Comparison of ENCODE assay signal across 15 cellular contexts in the genomic region with DNA sequence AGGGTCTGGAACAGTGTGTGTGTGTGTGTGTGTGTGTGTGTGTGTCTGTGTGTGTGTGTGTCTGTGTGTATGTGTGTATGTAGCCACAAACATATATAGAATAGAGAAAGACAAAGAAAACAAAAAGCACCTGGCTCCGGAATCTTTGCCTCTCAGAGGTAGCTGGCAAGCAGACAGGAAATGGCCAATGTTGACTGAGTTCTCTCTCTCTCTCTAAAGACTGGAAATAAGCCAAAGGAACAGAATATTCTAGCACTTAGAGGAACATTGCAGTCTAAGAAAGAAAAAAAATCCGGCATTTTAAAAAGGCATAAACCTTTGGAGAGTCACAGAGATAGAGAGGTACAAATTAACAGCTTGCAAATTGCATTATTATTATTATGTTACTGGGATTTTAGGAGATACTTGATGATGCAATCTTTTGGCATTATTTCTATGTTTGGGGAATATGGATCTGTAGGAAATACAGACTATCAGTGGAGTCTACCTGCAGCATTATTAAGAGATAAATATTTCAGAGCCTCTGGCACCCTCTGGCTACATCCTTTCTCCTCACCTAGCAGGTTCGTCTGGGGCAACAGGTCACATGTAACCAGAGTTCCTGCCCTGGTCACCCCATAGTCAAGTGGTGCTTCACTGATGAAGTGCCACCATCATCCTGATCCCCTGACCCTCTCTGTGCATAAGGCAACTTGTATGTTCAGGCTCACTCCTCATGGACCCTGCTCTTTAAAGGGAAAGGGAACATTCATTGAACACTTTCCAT.
DNase-seq lines count a peak whose midpoint lies in the region; ATAC-seq and TF ChIP-seq lines count a peak whose summit lies in the region.
"Had no signal": no experiment of that assay in that cellular context is flagged by ENCODE, and none has a peak within 500 bp of the region (broad histone marks: within the 10 kb centered on the region; RNA-seq: fewer than 3 reads in every experiment).

No MANE protein-coding gene starts in this region.

- ATAC-seq in stimulated activated naive CD8-positive, alpha-beta T cell treated with anti-CD3 and anti-CD28 coated beads, Interleukin-15, amount 100 ng/mL, for 72 hours, result no peak
- ATAC-seq in stimulated activated naive CD8-positive, alpha-beta T cell treated with anti-CD3 and anti-CD28 coated beads, Interleukin-15, Interleukin-2, amounts not matched to agents 100 U/mL and 50 U/mL, for 24 hours, result no peak
- no peak for ATAC-seq in activated CD8-positive, alpha-beta T cell treated with anti-CD3 and anti-CD28 coated beads, Interleukin-2, amount 10 ng/mL, durations not matched to agents 7 days and 5 days
- ATAC-seq in effector memory CD8-positive, alpha-beta T cell (replicated peaks), result no peak
- ATAC-seq: activated T-helper 17 cell treated with anti-CD3 and anti-CD28 coated beads, Interleukin-2, amount 50 U/mL, for 72 hours had no signal

- POLR2A ChIA-PET in activated CD8-positive, alpha-beta T cell treated with anti-CD3 and anti-CD28 coated beads, Interleukin-2, amount 10 ng/mL, durations not matched to agents 7 days and 5 days (lab: Charles Lee), result no interaction called here

- no peak for TF ChIP-seq POLR2A in uterus (IDR thresholded peaks at IDR 0.05)

- CTCF ChIA-PET in activated CD8-positive, alpha-beta T cell treated with anti-CD3 and anti-CD28 coated beads, Interleukin-2, amount 10 ng/mL, durations not matched to agents 7 days and 5 days (lab: Charles Lee), result interaction anchor here (1.3 kb wide), 1 partner anchor 443 kb away, joined by 4 read pairs; no protein-coding TSS in a partner anchor

- H3K4me1 Mint-ChIP-seq in stimulated activated naive CD8-positive, alpha-beta T cell treated with anti-CD3 and anti-CD28 coated beads, Interleukin-15, amount 100 ng/mL, for 72 hours, result peaks cover 10% of the 10 kb centered on the region
- H3K4me1 Mint-ChIP-seq in activated CD8-positive, alpha-beta T cell treated with anti-CD3 and anti-CD28 coated beads, Interleukin-2, amount 10 ng/mL, durations not matched to agents 7 days and 5 days (ENCODE audit: low read depth), result peaks cover 18% of the 10 kb centered on the region
- H3K4me1 Mint-ChIP-seq in effector memory CD8-positive, alpha-beta T cell (ENCODE audit: low read depth in 2 of 2), result no peaks in the 10 kb centered on the region
- peaks cover 16 to 24% of the 10 kb centered on the region in 2 donors for H3K4me1 Mint-ChIP-seq in immature natural killer cell

- TF ChIP-seq CTCF in uterus (IDR thresholded peaks at IDR 0.05), result no peak

- intact Hi-C loops in uterus (cut with DNase I; ENCODE audit: low total_unique reads), result no loop called here

- no peaks in the 10 kb centered on the region for H3K27me3 ChIP-seq in uterus

- no peaks in the 10 kb centered on the region for H3K36me3 Mint-ChIP-seq in activated CD8-positive, alpha-beta T cell treated with anti-CD3 and anti-CD28 coated beads, Interleukin-2, amount 10 ng/mL, durations not matched to agents 7 days and 5 days (ENCODE audit: low read depth)
- no peaks in the 10 kb centered on the region for H3K36me3 Mint-ChIP-seq in effector memory CD8-positive, alpha-beta T cell (ENCODE audit: insufficient read depth)
- peaks cover 0 to 4% (median 0%) of the 10 kb centered on the region in 3 donors for H3K36me3 Mint-ChIP-seq in immature natural killer cell

- H3K9me3 Mint-ChIP-seq in stimulated activated naive CD8-positive, alpha-beta T cell treated with anti-CD3 and anti-CD28 coated beads, Interleukin-15, amount 100 ng/mL, for 72 hours, result peaks cover 0 to 3% of the 10 kb centered on the region in 2 donors
- no peaks in the 10 kb centered on the region for H3K9me3 Mint-ChIP-seq in activated CD8-positive, alpha-beta T cell treated with anti-CD3 and anti-CD28 coated beads, Interleukin-2, amount 10 ng/mL, durations not matched to agents 7 days and 5 days (ENCODE audit: insufficient read depth)
- peaks cover 0 to 3% of the 10 kb centered on the region in 2 donors for H3K9me3 Mint-ChIP-seq in effector memory CD8-positive, alpha-beta T cell
- H3K9me3 Mint-ChIP-seq in immature natural killer cell, result peaks cover 0 to 2% (median 0%) of the 10 kb centered on the region in 6 donors
- H3K9me3 Mint-ChIP-seq: activated T-helper 17 cell treated with anti-CD3 and anti-CD28 coated beads, Interleukin-2, amount 50 U/mL, for 72 hours had no signal

- no peak overlapping the region for H3K4me3 ChIP-seq in uterus

- no peak overlapping the region for H3K4me3 Mint-ChIP-seq in stimulated activated naive CD8-positive, alpha-beta T cell treated with anti-CD3 and anti-CD28 coated beads, Interleukin-15, amount 100 ng/mL, for 72 hours
- H3K4me3 Mint-ChIP-seq in activated CD8-positive, alpha-beta T cell treated with anti-CD3 and anti-CD28 coated beads, Interleukin-2, amount 10 ng/mL, durations not matched to agents 7 days and 5 days, result no peak overlapping the region
- H3K4me3 Mint-ChIP-seq in effector memory CD8-positive, alpha-beta T cell, result no peak overlapping the region
- no peak overlapping the region for H3K4me3 Mint-ChIP-seq in immature natural killer cell
- H3K4me3 Mint-ChIP-seq: activated T-helper 17 cell treated with anti-CD3 and anti-CD28 coated beads, Interleukin-2, amount 50 U/mL, for 72 hours had no signal

- H3K27ac Mint-ChIP-seq in stimulated activated naive CD8-positive, alpha-beta T cell treated with anti-CD3 and anti-CD28 coated beads, Interleukin-15, amount 100 ng/mL, for 72 hours, result peak overlapping the region; percentile 22 to 56
- no peak overlapping the region for H3K27ac Mint-ChIP-seq in activated CD8-positive, alpha-beta T cell treated with anti-CD3 and anti-CD28 coated beads, Interleukin-2, amount 10 ng/mL, durations not matched to agents 7 days and 5 days
- no peak overlapping the region for H3K27ac Mint-ChIP-seq in effector memory CD8-positive, alpha-beta T cell
- no peak overlapping the region for H3K27ac Mint-ChIP-seq in immature natural killer cell
- H3K27ac Mint-ChIP-seq: activated T-helper 17 cell treated with anti-CD3 and anti-CD28 coated beads, Interleukin-2, amount 50 U/mL, for 72 hours had no signal

- no peak for DNase-seq in stimulated activated naive CD8-positive, alpha-beta T cell treated with anti-CD3 and anti-CD28 coated beads, Interleukin-15, amount 100 ng/mL, for 72 hours
- no peak for DNase-seq in stimulated activated naive CD8-positive, alpha-beta T cell treated with anti-CD3 and anti-CD28 coated beads, Interleukin-15, Interleukin-2, amounts not matched to agents 100 U/mL and 50 U/mL, for 24 hours
- DNase-seq in NCI-H748 treated with DMSO at 0.1 percent for 48 hours (lab: John Stamatoyannopoulos, UW), result peak; percentile 72
- DNase-seq in inferior parietal cortex (ENCODE audit: extremely low spot score), result peak; percentile 29
- DNase-seq in uterus, result no peak
- DNase-seq in activated CD8-positive, alpha-beta T cell treated with anti-CD3 and anti-CD28 coated beads, Interleukin-2, amount 10 ng/mL, durations not matched to agents 7 days and 5 days, result no peak
- DNase-seq in effector memory CD8-positive, alpha-beta T cell, result no peak
- no peak for DNase-seq in immature natural killer cell
- DNase-seq: ACHN; activated CD4-positive, alpha-beta T cell treated with anti-CD3 and anti-CD28 coated beads for 4 hours; central memory CD4-positive, alpha-beta T cell; kidney; nucleus accumbens; stimulated activated CD4-positive, alpha-beta T cell treated with anti-CD3 and anti-CD28 coated beads, Interleukin-2, amount 100 ng/mL, for 48 hours had no signal

- no peaks in the 10 kb centered on the region for H3K4me1 ChIP-seq in uterus

- H3K27me3 Mint-ChIP-seq in stimulated activated naive CD8-positive, alpha-beta T cell treated with anti-CD3 and anti-CD28 coated beads, Interleukin-15, amount 100 ng/mL, for 72 hours, result no peaks in the 10 kb centered on the region
- H3K27me3 Mint-ChIP-seq in activated CD8-positive, alpha-beta T cell treated with anti-CD3 and anti-CD28 coated beads, Interleukin-2, amount 10 ng/mL, durations not matched to agents 7 days and 5 days (ENCODE audit: low read depth), result peaks cover 5% of the 10 kb centered on the region
- no peaks in the 10 kb centered on the region for H3K27me3 Mint-ChIP-seq in effector memory CD8-positive, alpha-beta T cell
- peaks cover 0 to 4% (median 3%) of the 10 kb centered on the region in 3 donors for H3K27me3 Mint-ChIP-seq in immature natural killer cell (ENCODE audit: low read depth in 3 of 3)
- H3K27me3 Mint-ChIP-seq: activated T-helper 17 cell treated with anti-CD3 and anti-CD28 coated beads, Interleukin-2, amount 50 U/mL, for 72 hours had no signal

- H3K27ac ChIP-seq in uterus, result no peak overlapping the region

- no peaks in the 10 kb centered on the region for H3K36me3 ChIP-seq in uterus

- no peaks in the 10 kb centered on the region for H3K9me3 ChIP-seq in uterus

Comparison
In these comparisons a context has a peak if more than half of its experiments do, and no peak if none do; other contexts are left out.
1. DNase-seq: peak in NCI-H748 treated with DMSO at 0.1 percent for 48 hours (single experiment) and inferior parietal cortex (single experiment); none in stimulated activated naive CD8-positive, alpha-beta T cell treated with anti-CD3 and anti-CD28 coated beads, Interleukin-15, amount 100 ng/mL, for 72 hours (0 of 2), stimulated activated naive CD8-positive, alpha-beta T cell treated with anti-CD3 and anti-CD28 coated beads, Interleukin-15, Interleukin-2, amounts not matched to agents 100 U/mL and 50 U/mL, for 24 hours (single experiment), uterus (0 of 2), activated CD8-positive, alpha-beta T cell treated with anti-CD3 and anti-CD28 coated beads, Interleukin-2, amount 10 ng/mL, durations not matched to agents 7 days and 5 days (single experiment), effector memory CD8-positive, alpha-beta T cell (0 of 3) and immature natural killer cell (0 of 3).
2. H3K27ac Mint-ChIP-seq: peak in stimulated activated naive CD8-positive, alpha-beta T cell treated with anti-CD3 and anti-CD28 coated beads, Interleukin-15, amount 100 ng/mL, for 72 hours (2 of 2); none in activated CD8-positive, alpha-beta T cell treated with anti-CD3 and anti-CD28 coated beads, Interleukin-2, amount 10 ng/mL, durations not matched to agents 7 days and 5 days (single experiment), effector memory CD8-positive, alpha-beta T cell (0 of 2) and immature natural killer cell (0 of 6).